In the genomic region with DNA sequence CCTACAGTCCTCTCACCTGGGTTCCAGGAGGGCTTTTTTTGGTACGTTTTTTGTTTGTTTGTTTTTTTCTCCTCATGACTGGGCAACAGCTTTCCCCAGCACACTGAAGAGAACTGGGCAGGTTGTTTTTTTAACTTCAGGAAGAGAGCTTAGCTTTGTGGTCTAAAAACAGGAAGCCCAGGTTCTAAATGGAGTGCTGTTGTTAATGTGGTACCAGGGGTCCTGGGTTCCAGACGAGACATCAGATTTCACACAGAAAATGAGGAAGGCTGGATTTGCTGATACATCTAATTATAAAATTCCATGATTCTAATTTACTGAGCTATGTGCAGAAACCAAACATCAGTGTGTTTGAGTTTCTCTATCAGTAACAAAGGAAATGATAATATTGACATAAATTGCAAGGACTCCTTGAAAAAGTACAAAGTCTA, we compare ENCODE assay signal across 12 cellular contexts. TPM values are rescaled to one million over a fixed set of nuclear protein-coding genes. Genes with fewer than 3 reads are reported as not detected.
DNase-seq lines count a peak whose midpoint lies in the region; ATAC-seq, FAIRE-seq and TF ChIP-seq lines count a peak whose summit lies in the region.
"Had no signal": no experiment of that assay in that cellular context is flagged by ENCODE, and none has a peak within 500 bp of the region (broad histone marks: within the 10 kb centered on the region; RNA-seq: fewer than 3 reads in every experiment).

No MANE protein-coding gene starts in this region.

- H3K4me3 ChIP-seq in GM12878 (no peak overlapping the region), osteoblast (ENCODE audit: insufficient read depth, low read length) (no peak overlapping the region)
- H3K4me3 ChIP-seq: coronary artery, transverse colon had no signal

- CTCF ChIA-PET in GM12878 (lab: Yijun Ruan, JAX): no interaction called here

- POLR2A ChIA-PET in GM12878 (lab: Charles Lee): no interaction called here

- intact Hi-C loops in GM12878 (cut with micrococcal nuclease; ENCODE audit: unreplicated experiment): no loop called here

- H4K20me1 ChIP-seq in GM12878 (ENCODE audit: control insufficient read depth, insufficient read depth) (no peaks in the 10 kb centered on the region), osteoblast (ENCODE audit: insufficient read depth, low read length) (no peaks in the 10 kb centered on the region)

- 3% methylated on average over 2 of the region's 2 CpGs for WGBS in GM12878 (ENCODE audit: insufficient coverage, insufficient replicate concordance, low lambda C conversion rate, missing lambda C conversion rate)

- TF ChIP-seq CTCF in GM12878 (IDR thresholded peaks at IDR 0.05 in 2 of 3, conservative IDR thresholded peaks at IDR 0.05 in 1 of 3; ENCODE audit: control insufficient read depth in 2 of 3, extremely low read depth in 1 of 3, insufficient read depth in 1 of 3, low read depth in 3 of 3, low read length in 3 of 3) (no peak), osteoblast (IDR thresholded peaks at IDR 0.05; ENCODE audit: extremely low read depth, low read depth, low read length) (no peak)

- H3K4me1 ChIP-seq in GM12878 (ENCODE audit: control insufficient read depth, insufficient read depth, low read length): no peaks in the 10 kb centered on the region
- peaks cover 35% of the 10 kb centered on the region for H3K4me1 ChIP-seq in osteoblast (ENCODE audit: insufficient read depth, low read length)

- peak overlapping the region; percentile 17; the same call in 1 of the 2 replicates for H3K4me2 ChIP-seq in GM12878 (ENCODE audit: control insufficient read depth, insufficient read depth)
- H3K4me2 ChIP-seq in osteoblast (ENCODE audit: insufficient read depth, low read length): no peak overlapping the region

- H3K79me2 ChIP-seq in GM12878 (ENCODE audit: control insufficient read depth, insufficient read depth, low read length) (no peaks in the 10 kb centered on the region), osteoblast (ENCODE audit: insufficient read depth, low read length) (no peaks in the 10 kb centered on the region)

- no peak for TF ChIP-seq RAD21 in GM12878 (IDR thresholded peaks at IDR 0.05; ENCODE audit: insufficient read depth, low read depth, low read length)

- BruUV-seq in GM12878 (replicated peaks; lab: Mats Ljungman, UMichigan): no TSS peak

- TF ChIP-seq EP300 in GM12878 (IDR thresholded peaks at IDR 0.05; ENCODE audit: borderline replicate concordance in 1 of 2, control insufficient read depth in 1 of 2, low read depth in 2 of 2, low read length in 2 of 2): no peak

- no peaks in the 10 kb centered on the region for H3K9me3 ChIP-seq in GM12878 (replicated peaks; ENCODE audit: control insufficient read depth, insufficient read depth, low read length)
- H3K9me3 ChIP-seq in osteoblast (ENCODE audit: low read depth, low read length): no peaks in the 10 kb centered on the region
- H3K9me3 ChIP-seq: transverse colon had no signal

- H2AFZ ChIP-seq in GM12878 (ENCODE audit: control insufficient read depth, low read depth, low read length) (no peak overlapping the region), osteoblast (ENCODE audit: low read length) (peak overlapping the region; percentile 33)

- DNase-seq in SKM-1 treated with dmso at 0.1 percent for 144 hours (lab: John Stamatoyannopoulos, UW; ENCODE audit: unreplicated experiment): peak; percentile 21
- DNase-seq in SKM-1 (lab: John Stamatoyannopoulos, UW; ENCODE audit: unreplicated experiment): no peak
- peak; percentile 14 for DNase-seq in LHCN-M2 (ENCODE audit: low read depth)
- no peak for DNase-seq in GM12878 (ENCODE audit: low read depth, low spot score)
- DNase-seq in osteoblast (ENCODE audit: insufficient read length, low spot score, missing footprints): no peak
- no peak for DNase-seq in D341Med (ENCODE audit: low spot score)
- DNase-seq in kidney glomerular epithelial cell (lab: John Stamatoyannopoulos, UW): no peak
- DNase-seq: NCI-H2107; stimulated activated CD4-positive, alpha-beta T cell treated with anti-CD3 and anti-CD28 coated beads, Interleukin-4, amount 100 ng/mL, for 4 hours; transverse colon had no signal

- no peak overlapping the region for H3K27ac ChIP-seq in GM12878 (ENCODE audit: control insufficient read depth, insufficient read depth)
- H3K27ac ChIP-seq in osteoblast (ENCODE audit: low read depth, low read length): no peak overlapping the region
- H3K27ac ChIP-seq: coronary artery, transverse colon had no signal

- H3K27me3 ChIP-seq in GM12878 (replicated peaks in 1 of 2; ENCODE audit: control insufficient read depth in 2 of 2, insufficient read depth in 2 of 2, low read length in 1 of 2) (no peaks in the 10 kb centered on the region), osteoblast (ENCODE audit: insufficient read depth, low read length) (no peaks in the 10 kb centered on the region)
- H3K27me3 ChIP-seq: transverse colon had no signal

- no peaks in the 10 kb centered on the region for H3K36me3 ChIP-seq in GM12878 (ENCODE audit: control insufficient read depth in 2 of 2, insufficient read depth in 2 of 2, low read length in 1 of 2)
- no peaks in the 10 kb centered on the region for H3K36me3 ChIP-seq in osteoblast (ENCODE audit: insufficient read depth, low read length)
- H3K36me3 ChIP-seq: transverse colon had no signal

- ATAC-seq in GM12878 (no peak), HG02973 (IDR thresholded peaks at IDR 0.05; ENCODE audit: unreplicated experiment) (no peak)

- no peak for TF ChIP-seq POLR2A in GM12878 (IDR thresholded peaks at IDR 0.05; ENCODE audit: low read depth, low read length)

- RAD21 ChIA-PET in GM12878 (lab: Charles Lee; ENCODE audit: unreplicated experiment): no interaction called here

- H3K9ac ChIP-seq in GM12878 (ENCODE audit: control insufficient read depth, insufficient read depth, low read length): no peak overlapping the region

- no peak for FAIRE-seq in GM12878 (lab: Jason Lieb, UNC)

- in situ Hi-C loops in GM12878 (cut with MboI): no loop called here

- SMC1A ChIA-PET in GM12878 (lab: Charles Lee; ENCODE audit: uncharacterized antibody, unreplicated experiment): interaction anchor here (1.1 kb wide), 1 partner anchor 11 kb away, joined by 3 read pairs; no protein-coding TSS in a partner anchor

TF ChIP-seq in GM12878, 131 proteins besides CTCF, POLR2A, EP300 and RAD21:
- TF ChIP-seq ESRRA (IDR thresholded peaks at IDR 0.05; ENCODE audit: low read length) (no peak), YBX1 (IDR thresholded peaks at IDR 0.05) (no peak), NRF1 (conservative IDR thresholded peaks at IDR 0.05; ENCODE audit: low read depth, low read length) (no peak)
- TF ChIP-seq, protein P1, sequence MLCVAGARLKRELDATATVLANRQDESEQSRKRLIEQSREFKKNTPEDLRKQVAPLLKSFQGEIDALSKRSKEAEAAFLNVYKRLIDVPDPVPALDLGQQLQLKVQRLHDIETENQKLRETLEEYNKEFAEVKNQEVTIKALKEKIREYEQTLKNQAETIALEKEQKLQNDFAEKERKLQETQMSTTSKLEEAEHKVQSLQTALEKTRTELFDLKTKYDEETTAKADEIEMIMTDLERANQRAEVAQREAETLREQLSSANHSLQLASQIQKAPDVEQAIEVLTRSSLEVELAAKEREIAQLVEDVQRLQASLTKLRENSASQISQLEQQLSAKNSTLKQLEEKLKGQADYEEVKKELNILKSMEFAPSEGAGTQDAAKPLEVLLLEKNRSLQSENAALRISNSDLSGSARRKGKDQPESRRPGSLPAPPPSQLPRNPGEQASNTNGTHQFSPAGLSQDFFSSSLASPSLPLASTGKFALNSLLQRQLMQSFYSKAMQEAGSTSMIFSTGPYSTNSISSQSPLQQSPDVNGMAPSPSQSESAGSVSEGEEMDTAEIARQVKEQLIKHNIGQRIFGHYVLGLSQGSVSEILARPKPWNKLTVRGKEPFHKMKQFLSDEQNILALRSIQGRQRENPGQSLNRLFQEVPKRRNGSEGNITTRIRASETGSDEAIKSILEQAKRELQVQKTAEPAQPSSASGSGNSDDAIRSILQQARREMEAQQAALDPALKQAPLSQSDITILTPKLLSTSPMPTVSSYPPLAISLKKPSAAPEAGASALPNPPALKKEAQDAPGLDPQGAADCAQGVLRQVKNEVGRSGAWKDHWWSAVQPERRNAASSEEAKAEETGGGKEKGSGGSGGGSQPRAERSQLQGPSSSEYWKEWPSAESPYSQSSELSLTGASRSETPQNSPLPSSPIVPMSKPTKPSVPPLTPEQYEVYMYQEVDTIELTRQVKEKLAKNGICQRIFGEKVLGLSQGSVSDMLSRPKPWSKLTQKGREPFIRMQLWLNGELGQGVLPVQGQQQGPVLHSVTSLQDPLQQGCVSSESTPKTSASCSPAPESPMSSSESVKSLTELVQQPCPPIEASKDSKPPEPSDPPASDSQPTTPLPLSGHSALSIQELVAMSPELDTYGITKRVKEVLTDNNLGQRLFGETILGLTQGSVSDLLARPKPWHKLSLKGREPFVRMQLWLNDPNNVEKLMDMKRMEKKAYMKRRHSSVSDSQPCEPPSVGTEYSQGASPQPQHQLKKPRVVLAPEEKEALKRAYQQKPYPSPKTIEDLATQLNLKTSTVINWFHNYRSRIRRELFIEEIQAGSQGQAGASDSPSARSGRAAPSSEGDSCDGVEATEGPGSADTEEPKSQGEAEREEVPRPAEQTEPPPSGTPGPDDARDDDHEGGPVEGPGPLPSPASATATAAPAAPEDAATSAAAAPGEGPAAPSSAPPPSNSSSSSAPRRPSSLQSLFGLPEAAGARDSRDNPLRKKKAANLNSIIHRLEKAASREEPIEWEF (IDR thresholded peaks at IDR 0.05; ENCODE audit: insufficient replicate concordance, low read depth, low read length): no peak
TF ChIP-seq in GM12878: peak in this region for 0.

RNA-seq across cellular contexts. Expression of a gene that starts 4.2 kb away (rescaled TPM):
- 0.13 and 0.69 TPM in 2 replicates for total RNA-seq in LHCN-M2 (2014; rRNA removed)
- 1.3 TPM for polyA plus RNA-seq in LHCN-M2 (2012)
- total RNA-seq in GM12878 (2013; cell fraction: nucleolus; rRNA removed): not detected in 2 replicates
- total RNA-seq in GM12878 (2014; rRNA removed): not detected in 2 replicates
- not detected in 2 replicates for total RNA-seq in GM12878 (2014; rRNA removed; fragmentation: Illumina TruSeq; extraction: Trizol)
- not detected in 2 replicates for total RNA-seq in GM12878 (2021)
- polyA plus RNA-seq in GM12878 (2011; ENCODE audit: low read depth): not detected
- not detected in 2 replicates for polyA plus RNA-seq in GM12878 (2011; rRNA removed)
- polyA plus RNA-seq in GM12878 (2011; cell fraction: cytosol; rRNA removed): not detected in 2 replicates
- not detected in 2 replicates for polyA plus RNA-seq in GM12878 (2011; cell fraction: nucleus; rRNA removed)
- not detected in 2 replicates for polyA plus RNA-seq in GM12878 (2012)
- polyA plus RNA-seq in GM12878 (2014; fragmentation: Illumina TruSeq; extraction: Trizol): not detected in 2 replicates
- not detected for polyA plus RNA-seq in GM12878 (2014; fragmentation: Nextera tagmentation; extraction: Ambion mirVana)
- not detected in 2 replicates for polyA plus RNA-seq in GM12878 (2014; rRNA removed)
- polyA plus RNA-seq in GM12878 (2016; fragmentation: Nextera tagmentation; extraction: Ambion mirVana): not detected
- polyA minus RNA-seq in GM12878 (2011; rRNA and poly(A)+ RNA removed): not detected in 2 replicates
- not detected in 2 replicates for polyA minus RNA-seq in GM12878 (2011; cell fraction: cytosol; rRNA and poly(A)+ RNA removed)
- not detected in 2 replicates for polyA minus RNA-seq in GM12878 (2011; cell fraction: nucleus; rRNA and poly(A)+ RNA removed)
- total RNA-seq in osteoblast: 0.29 and 0.36 TPM in 2 replicates

Comparison
In these comparisons a context has a peak if more than half of its experiments do, and no peak if none do; other contexts are left out.
1. DNase-seq: peak in SKM-1 treated with dmso at 0.1 percent for 144 hours (single experiment) and LHCN-M2 (single experiment); none in SKM-1 (single experiment), GM12878 (single experiment), osteoblast (single experiment), D341Med (single experiment) and kidney glomerular epithelial cell (single experiment).